Comparison of ENCODE assay signal across 16 cellular contexts in the genomic region with DNA sequence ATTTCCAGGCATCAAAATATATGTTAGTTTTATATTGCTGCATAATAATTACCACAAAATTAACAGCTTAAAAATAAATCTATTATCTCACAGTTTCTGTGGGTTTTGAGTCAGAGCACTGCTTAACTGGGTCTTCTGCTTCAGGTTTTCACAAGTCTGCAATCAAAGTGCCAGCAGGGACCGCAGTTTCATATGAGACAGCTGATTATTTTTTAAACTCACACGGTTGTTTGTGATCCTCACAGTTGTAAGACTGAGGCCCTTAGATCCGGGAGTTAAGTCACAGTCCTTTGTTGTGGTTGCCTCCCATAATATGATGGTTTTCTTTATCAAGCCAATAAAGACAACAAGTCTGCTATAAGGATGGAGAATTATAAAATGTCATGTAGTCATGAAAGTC.
DNase-seq lines count a peak whose midpoint lies in the region; ATAC-seq and TF ChIP-seq lines count a peak whose summit lies in the region.
"Had no signal": no experiment of that assay in that cellular context is flagged by ENCODE, and none has a peak within 500 bp of the region (broad histone marks: within the 10 kb centered on the region; RNA-seq: fewer than 3 reads in every experiment).

No MANE protein-coding gene starts in this region.

- no peak overlapping the region for H3K9ac ChIP-seq in MM.1S (ENCODE audit: low read length)

- no TSS peak for BruUV-seq in OCI-LY7 (replicated peaks; lab: Mats Ljungman, UMichigan)

- H3K27me3 ChIP-seq in MM.1S (replicated peaks; ENCODE audit: insufficient read depth, low read length), result no peaks in the 10 kb centered on the region

- H2AFZ ChIP-seq in MM.1S (ENCODE audit: low read length) (no peak overlapping the region), OCI-LY7 (ENCODE audit: low read length) (peak overlapping the region; percentile 84; the same call in 1 of the 2 replicates)
- H2AFZ ChIP-seq: GM23338 had no signal

- ATAC-seq in GM18867 (IDR thresholded peaks at IDR 0.05; ENCODE audit: unreplicated experiment) (peak; percentile 58), HG03378 (IDR thresholded peaks at IDR 0.05; ENCODE audit: unreplicated experiment) (no peak)
- ATAC-seq: GM23338, HCT116 had no signal

- CTCF ChIA-PET in OCI-LY7 (lab: Charles Lee; ENCODE audit: unreplicated experiment), result no interaction called here

- H3K36me3 ChIP-seq in MM.1S (replicated peaks; ENCODE audit: insufficient read depth, low read length) (no peaks in the 10 kb centered on the region), OCI-LY7 (ENCODE audit: insufficient read depth, low read length) (no peaks in the 10 kb centered on the region)

- H3K4me1 ChIP-seq in MM.1S (ENCODE audit: low read length) (no peaks in the 10 kb centered on the region), OCI-LY7 (ENCODE audit: insufficient read depth, low read length, poor library complexity, severe bottlenecking) (peaks cover 6% of the 10 kb centered on the region)

- H3K4me2 ChIP-seq in MM.1S (ENCODE audit: low read depth, low read length) (no peak overlapping the region), OCI-LY7 (ENCODE audit: low read length) (no peak overlapping the region)
- H3K4me2 ChIP-seq: GM23338 had no signal

- H3K4me3 ChIP-seq in MM.1S (ENCODE audit: low read length) (no peak overlapping the region), OCI-LY7 (ENCODE audit: low read depth, low read length, poor library complexity, severe bottlenecking) (no peak overlapping the region)
- H3K4me3 ChIP-seq: GM23338 had no signal

- no peaks in the 10 kb centered on the region for H4K20me1 ChIP-seq in MM.1S (ENCODE audit: insufficient read depth, low read length)
- no peaks in the 10 kb centered on the region for H4K20me1 ChIP-seq in OCI-LY7 (ENCODE audit: insufficient read depth, low read length)

- TF ChIP-seq CTCF in MM.1S (IDR thresholded peaks at IDR 0.05; ENCODE audit: low read length) (no peak), OCI-LY7 (conservative IDR thresholded peaks at IDR 0.05; ENCODE audit: low read length) (no peak), GM13977 (IDR thresholded peaks at IDR 0.05; ENCODE audit: extremely low read depth, insufficient read depth, missing control alignments) (no peak)

- H3K79me2 ChIP-seq in MM.1S (ENCODE audit: low read length), result no peaks in the 10 kb centered on the region
- H3K79me2 ChIP-seq in OCI-LY7 (ENCODE audit: insufficient read depth, low read depth, low read length), result no peaks in the 10 kb centered on the region

- intact Hi-C loops in OCI-LY7 (cut with micrococcal nuclease; ENCODE audit: unreplicated experiment), result no loop called here
- intact Hi-C loops in posterior cingulate gyrus (cut with DNase I), result no loop called here

- in situ Hi-C loops in GM13977 (cut with MboI; ENCODE audit: low pct_unique_long_range_greater_than_20kb, low sequenced_read_pairs, unreplicated experiment), result no loop called here

- POLR2A ChIA-PET in OCI-LY7 (lab: Charles Lee), result interaction anchor here (0.9 kb wide), 1 partner anchor 9 kb away, joined by 3 read pairs; no protein-coding TSS in a partner anchor

- no peak overlapping the region for H3K27ac ChIP-seq in MM.1S (ENCODE audit: low read length)
- no peak overlapping the region for H3K27ac ChIP-seq in OCI-LY7 (ENCODE audit: low read depth, low read length, poor library complexity, severe bottlenecking)

- H3K9me2 ChIP-seq in MM.1S (replicated peaks; ENCODE audit: insufficient read depth, low read length) (no peaks in the 10 kb centered on the region), OCI-LY7 (ENCODE audit: insufficient read depth, low read length) (no peaks in the 10 kb centered on the region)

- no peaks in the 10 kb centered on the region for H3F3A ChIP-seq in MM.1S (ENCODE audit: insufficient read depth, low read length)

- H3K9me3 ChIP-seq in MM.1S (replicated peaks; ENCODE audit: insufficient read depth, low read length), result no peaks in the 10 kb centered on the region
- H3K9me3 ChIP-seq in OCI-LY7 (ENCODE audit: low read length), result peaks cover 4% of the 10 kb centered on the region; the same call in 1 of the 2 replicates

- DNase-seq in MM.1S, result peak; percentile 45
- DNase-seq in OCI-LY7 (ENCODE audit: low spot score), result no peak
- DNase-seq in GM13977 (ENCODE audit: low spot score), result no peak
- DNase-seq in DMS153 treated with DMSO at 0.1 percent for 48 hours (lab: John Stamatoyannopoulos, UW; ENCODE audit: unreplicated experiment), result no peak
- DNase-seq in posterior cingulate gyrus, result no peak
- DNase-seq: C1 segment of cervical spinal cord; Calu3; CD4-positive, alpha-beta memory T cell; COR-L47; EL; GDM1; H9 had no signal
